1 cellular context compared by ENCODE assay signal in the genomic region with DNA sequence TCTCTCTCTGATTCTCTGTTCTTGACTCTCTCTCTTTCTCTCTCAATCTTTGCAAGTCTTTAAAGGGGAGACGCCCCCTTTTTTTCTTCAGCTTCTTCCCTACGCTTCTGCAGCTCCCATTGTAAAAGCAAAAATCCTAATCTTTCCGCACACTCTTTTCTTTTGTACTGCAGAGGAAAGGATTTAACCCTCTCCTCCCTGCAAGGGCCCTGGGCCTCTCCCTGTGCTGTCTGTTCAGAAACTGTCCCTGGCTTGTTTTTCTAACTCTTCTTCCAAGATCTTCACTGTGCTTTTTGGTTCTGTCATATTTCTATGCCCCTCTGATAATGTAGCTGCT.
TF ChIP-seq lines count a peak whose summit lies in the region.

No MANE protein-coding gene starts in this region.

TF ChIP-seq in HepG2, 621 proteins besides CTCF, POLR2A, EP300 and RAD21:
- peak; percentile 92 for TF ChIP-seq ZNF652 (CRISPR knock-in tag; IDR thresholded peaks at IDR 0.05; ENCODE audit: borderline replicate concordance, low read depth)
- no peak for TF ChIP-seq YEATS2 (CRISPR knock-in tag; IDR thresholded peaks at IDR 0.05; ENCODE audit: borderline replicate concordance)
- TF ChIP-seq PCBP2 (optimal IDR thresholded peaks at IDR 0.05; ENCODE audit: low read depth, low read length, poor library complexity, severe bottlenecking), result no peak
- TF ChIP-seq POLR2AphosphoS5 (IDR thresholded peaks at IDR 0.05; ENCODE audit: low read depth, low read length), result no peak
- no peak for TF ChIP-seq TCF7L2 (IDR thresholded peaks at IDR 0.05; ENCODE audit: low read depth, low read length)
- TF ChIP-seq HOXA3 (CRISPR knock-in tag; IDR thresholded peaks at IDR 0.05), result no peak
- TF ChIP-seq, protein P1, sequence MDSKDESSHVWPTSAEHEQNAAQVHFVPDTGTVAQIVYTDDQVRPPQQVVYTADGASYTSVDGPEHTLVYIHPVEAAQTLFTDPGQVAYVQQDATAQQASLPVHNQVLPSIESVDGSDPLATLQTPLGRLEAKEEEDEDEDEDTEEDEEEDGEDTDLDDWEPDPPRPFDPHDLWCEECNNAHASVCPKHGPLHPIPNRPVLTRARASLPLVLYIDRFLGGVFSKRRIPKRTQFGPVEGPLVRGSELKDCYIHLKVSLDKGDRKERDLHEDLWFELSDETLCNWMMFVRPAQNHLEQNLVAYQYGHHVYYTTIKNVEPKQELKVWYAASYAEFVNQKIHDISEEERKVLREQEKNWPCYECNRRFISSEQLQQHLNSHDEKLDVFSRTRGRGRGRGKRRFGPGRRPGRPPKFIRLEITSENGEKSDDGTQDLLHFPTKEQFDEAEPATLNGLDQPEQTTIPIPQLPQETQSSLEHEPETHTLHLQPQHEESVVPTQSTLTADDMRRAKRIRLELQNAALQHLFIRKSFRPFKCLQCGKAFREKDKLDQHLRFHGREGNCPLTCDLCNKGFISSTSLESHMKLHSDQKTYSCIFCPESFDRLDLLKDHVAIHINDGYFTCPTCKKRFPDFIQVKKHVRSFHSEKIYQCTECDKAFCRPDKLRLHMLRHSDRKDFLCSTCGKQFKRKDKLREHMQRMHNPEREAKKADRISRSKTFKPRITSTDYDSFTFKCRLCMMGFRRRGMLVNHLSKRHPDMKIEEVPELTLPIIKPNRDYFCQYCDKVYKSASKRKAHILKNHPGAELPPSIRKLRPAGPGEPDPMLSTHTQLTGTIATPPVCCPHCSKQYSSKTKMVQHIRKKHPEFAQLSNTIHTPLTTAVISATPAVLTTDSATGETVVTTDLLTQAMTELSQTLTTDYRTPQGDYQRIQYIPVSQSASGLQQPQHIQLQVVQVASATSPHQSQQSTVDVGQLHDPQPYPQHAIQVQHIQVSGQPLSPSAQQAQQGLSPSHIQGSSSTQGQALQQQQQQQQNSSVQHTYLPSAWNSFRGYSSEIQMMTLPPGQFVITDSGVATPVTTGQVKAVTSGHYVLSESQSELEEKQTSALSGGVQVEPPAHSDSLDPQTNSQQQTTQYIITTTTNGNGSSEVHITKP (CRISPR knock-in tag; IDR thresholded peaks at IDR 0.05; ENCODE audit: low read depth), result no peak
- TF ChIP-seq POLR2AphosphoS2 (IDR thresholded peaks at IDR 0.05; ENCODE audit: low read depth, low read length), result no peak
- TF ChIP-seq NFIC (IDR thresholded peaks at IDR 0.05; ENCODE audit: low read length), result no peak
- TF ChIP-seq, protein P2, sequence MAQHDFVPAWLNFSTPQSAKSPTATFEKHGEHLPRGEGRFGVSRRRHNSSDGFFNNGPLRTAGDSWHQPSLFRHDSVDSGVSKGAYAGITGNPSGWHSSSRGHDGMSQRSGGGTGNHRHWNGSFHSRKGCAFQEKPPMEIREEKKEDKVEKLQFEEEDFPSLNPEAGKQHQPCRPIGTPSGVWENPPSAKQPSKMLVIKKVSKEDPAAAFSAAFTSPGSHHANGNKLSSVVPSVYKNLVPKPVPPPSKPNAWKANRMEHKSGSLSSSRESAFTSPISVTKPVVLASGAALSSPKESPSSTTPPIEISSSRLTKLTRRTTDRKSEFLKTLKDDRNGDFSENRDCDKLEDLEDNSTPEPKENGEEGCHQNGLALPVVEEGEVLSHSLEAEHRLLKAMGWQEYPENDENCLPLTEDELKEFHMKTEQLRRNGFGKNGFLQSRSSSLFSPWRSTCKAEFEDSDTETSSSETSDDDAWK (CRISPR knock-in tag; IDR thresholded peaks at IDR 0.05), result no peak
- TF ChIP-seq NBN (conservative IDR thresholded peaks at IDR 0.05), result no peak
- no peak for TF ChIP-seq ZNF737 (CRISPR knock-in tag; IDR thresholded peaks at IDR 0.05; ENCODE audit: borderline replicate concordance)
- TF ChIP-seq ZNF280D (CRISPR knock-in tag; IDR thresholded peaks at IDR 0.05), result 0 out of 2 replicates have a peak, but pooled peaks have one; percentile 3
- TF ChIP-seq SSRP1 (CRISPR knock-in tag; IDR thresholded peaks at IDR 0.05), result no peak
- TF ChIP-seq ZSCAN12 (CRISPR knock-in tag; IDR thresholded peaks at IDR 0.05), result no peak
- no peak for TF ChIP-seq TBX3 (IDR thresholded peaks at IDR 0.05; ENCODE audit: borderline replicate concordance)
